ENCODE assay signal across 10 cellular contexts in genomic region chr3:46096781-46097180, GRCh38.
DNase-seq lines count a peak whose midpoint lies in the region; ATAC-seq, FAIRE-seq and TF ChIP-seq lines count a peak whose summit lies in the region.
"Had no signal": no experiment of that assay in that cellular context is flagged by ENCODE, and none has a peak within 500 bp of the region (broad histone marks: within the 10 kb centered on the region; RNA-seq: fewer than 3 reads in every experiment).

No MANE protein-coding gene starts in this region.

- H3K36me3 ChIP-seq in DND-41 (ENCODE audit: insufficient read depth, low read length), result no peaks in the 10 kb centered on the region
- H3K36me3 ChIP-seq in KMS-11 (ENCODE audit: insufficient read depth), result no peaks in the 10 kb centered on the region
- no peaks in the 10 kb centered on the region for H3K36me3 ChIP-seq in GM12878 (ENCODE audit: control insufficient read depth in 2 of 2, insufficient read depth in 2 of 2, low read length in 1 of 2)
- no peaks in the 10 kb centered on the region for H3K36me3 ChIP-seq in gastrocnemius medialis
- H3K36me3 ChIP-seq in right lobe of liver, result no peaks in the 10 kb centered on the region

- H4K20me1 ChIP-seq in DND-41 (ENCODE audit: insufficient read depth, low read length) (no peaks in the 10 kb centered on the region), KMS-11 (ENCODE audit: insufficient read depth) (no peaks in the 10 kb centered on the region), GM12878 (ENCODE audit: control insufficient read depth, insufficient read depth) (no peaks in the 10 kb centered on the region)

- H3K4me2 ChIP-seq in DND-41 (ENCODE audit: insufficient read depth, low read length) (no peak overlapping the region), KMS-11 (peak overlapping the region; percentile 67), GM12878 (ENCODE audit: control insufficient read depth, insufficient read depth) (no peak overlapping the region)

- H3K27me3 ChIP-seq in DND-41 (ENCODE audit: insufficient read depth, low read length, poor library complexity) (no peaks in the 10 kb centered on the region), KMS-11 (ENCODE audit: insufficient read depth, low read depth) (no peaks in the 10 kb centered on the region), GM12878 (replicated peaks in 1 of 2; ENCODE audit: control insufficient read depth in 2 of 2, insufficient read depth in 2 of 2, low read length in 1 of 2) (no peaks in the 10 kb centered on the region), gastrocnemius medialis (no peaks in the 10 kb centered on the region), right lobe of liver (no peaks in the 10 kb centered on the region)

- no peaks in the 10 kb centered on the region for H3K79me2 ChIP-seq in DND-41 (ENCODE audit: insufficient read depth, low read length)
- H3K79me2 ChIP-seq in KMS-11 (ENCODE audit: insufficient read depth, low read depth), result no peaks in the 10 kb centered on the region
- H3K79me2 ChIP-seq in GM12878 (ENCODE audit: control insufficient read depth, insufficient read depth, low read length), result no peaks in the 10 kb centered on the region

- H2AFZ ChIP-seq in DND-41 (ENCODE audit: low read depth, low read length), result no peak overlapping the region
- no peak overlapping the region for H2AFZ ChIP-seq in KMS-11 (ENCODE audit: low read depth)
- H2AFZ ChIP-seq in GM12878 (ENCODE audit: control insufficient read depth, low read depth, low read length), result no peak overlapping the region

- POLR2A ChIA-PET in GM12878 (lab: Charles Lee), result interaction anchor here (0.8 to 3.4 kb wide), 4 partner anchors 8 to 270 kb away, joined by 3 to 18 read pairs (median 6); partner anchors contain the start of gene CCR1

- SMC1A ChIA-PET in GM12878 (lab: Charles Lee; ENCODE audit: uncharacterized antibody, unreplicated experiment), result interaction anchor here (1.3 to 23.6 kb wide), 7 partner anchors 8 to 277 kb away, joined by 3 to 581 read pairs (median 52); partner anchors contain the start of genes CCR1 and CCR5

- RAD21 ChIA-PET in GM12878 (lab: Charles Lee; ENCODE audit: unreplicated experiment), result interaction anchor here (1.5 to 20.1 kb wide), 3 partner anchors 111 to 274 kb away, joined by 4 to 396 read pairs (median 268); partner anchors contain the start of genes CCR1 and CCR5

- no peak for TF ChIP-seq POLR2A in GM12878 (IDR thresholded peaks at IDR 0.05; ENCODE audit: low read depth, low read length)
- no peak for TF ChIP-seq POLR2A in gastrocnemius medialis (IDR thresholded peaks at IDR 0.05)
- TF ChIP-seq POLR2A in right lobe of liver (IDR thresholded peaks at IDR 0.05), result no peak

- TF ChIP-seq RAD21 in GM12878 (IDR thresholded peaks at IDR 0.05; ENCODE audit: insufficient read depth, low read depth, low read length), result no peak

- DNase-seq in DND-41 (no peak), GM12878 (ENCODE audit: low read depth, low spot score) (no peak), gastrocnemius medialis (no peak), right lobe of liver (no peak), CD1c-positive myeloid dendritic cell (ENCODE audit: extremely low spot score) (no peak)
- DNase-seq: activated CD4-positive, alpha-beta T cell treated with anti-CD3 and anti-CD28 coated beads, Interleukin-2, amount 50 U/mL, for 48 hours; NCI-H446 treated with DMSO at 0.1 percent for 48 hours had no signal

- peak overlapping the region; percentile 91 for H3K27ac ChIP-seq in DND-41 (ENCODE audit: low read length)
- H3K27ac ChIP-seq in KMS-11, result peak overlapping the region; percentile 95
- H3K27ac ChIP-seq in GM12878 (ENCODE audit: control insufficient read depth, insufficient read depth), result peak overlapping the region; percentile 94
- peak overlapping the region in 3 of 4 donors; percentile 60 to 70 (median 70) for H3K27ac ChIP-seq in gastrocnemius medialis
- no peak overlapping the region for H3K27ac ChIP-seq in right lobe of liver

- peak overlapping the region; percentile 47 for H3K9ac ChIP-seq in DND-41 (ENCODE audit: low read depth, low read length)
- H3K9ac ChIP-seq in KMS-11, result peak overlapping the region; percentile 53; the same call in 1 of the 2 replicates
- H3K9ac ChIP-seq in GM12878 (ENCODE audit: control insufficient read depth, insufficient read depth, low read length), result no peak overlapping the region

- ATAC-seq in DND-41 (ENCODE audit: insufficient read depth, low read depth) (no peak), GM12878 (no peak), gastrocnemius medialis (no peak), right lobe of liver (no peak), HG03135 (IDR thresholded peaks at IDR 0.05; ENCODE audit: unreplicated experiment) (no peak)
- ATAC-seq: Panc1 had no signal

- no peak for FAIRE-seq in GM12878 (lab: Jason Lieb, UNC)

- no TSS peak for BruUV-seq in GM12878 (replicated peaks; lab: Mats Ljungman, UMichigan)

- CTCF ChIA-PET in GM12878 (lab: Yijun Ruan, JAX), result interaction anchor here (1.2 to 21.8 kb wide), 5 partner anchors 8 to 119 kb away, joined by 4 to 396 read pairs (median 51); partner anchors contain the start of gene CCR1

- WGBS in GM12878 (ENCODE audit: insufficient coverage, insufficient replicate concordance, low lambda C conversion rate, missing lambda C conversion rate), result 64% methylated on average over 5 of the region's 5 CpGs
- 83% methylated on average over 3 of the region's 5 CpGs for WGBS in right lobe of liver (ENCODE audit: insufficient coverage, low coverage, low lambda C conversion rate, missing lambda C conversion rate)

- TF ChIP-seq EP300 in GM12878 (IDR thresholded peaks at IDR 0.05; ENCODE audit: borderline replicate concordance in 1 of 2, control insufficient read depth in 1 of 2, low read depth in 2 of 2, low read length in 2 of 2), result no peak

- peaks cover 70% of the 10 kb centered on the region for H3K4me1 ChIP-seq in DND-41 (ENCODE audit: insufficient read depth, low read length)
- peaks cover 100% of the 10 kb centered on the region for H3K4me1 ChIP-seq in KMS-11 (ENCODE audit: low read depth, poor library complexity, severe bottlenecking)
- H3K4me1 ChIP-seq in GM12878 (ENCODE audit: control insufficient read depth, insufficient read depth, low read length), result peaks cover 75% of the 10 kb centered on the region
- no peaks in the 10 kb centered on the region for H3K4me1 ChIP-seq in gastrocnemius medialis
- H3K4me1 ChIP-seq in right lobe of liver, result no peaks in the 10 kb centered on the region

- in situ Hi-C loops in GM12878 (cut with MboI) (loop anchor here (5.0 kb wide), 1 partner anchor 111 kb away; the partner anchor contains the start of gene CCR1), gastrocnemius medialis (cut with MboI; ENCODE audit: low sequenced_read_pairs in 4 of 4) (loop anchor here in 2 of 4 donors (25.0 kb wide), 2 partner anchors 266 to 334 kb away; partner anchors contain the start of genes CCR2 (in 1 of the 2) and CCR5 (in 1 of the 2))

- no peak overlapping the region for H3K4me3 ChIP-seq in DND-41 (ENCODE audit: low read depth in 1 of 2, low read length in 2 of 2)
- no peak overlapping the region for H3K4me3 ChIP-seq in KMS-11 (IDR thresholded peaks at IDR 0.05; ENCODE audit: insufficient read depth, low read depth, low read length)
- H3K4me3 ChIP-seq in GM12878, result no peak overlapping the region
- H3K4me3 ChIP-seq in gastrocnemius medialis, result no peak overlapping the region
- no peak overlapping the region for H3K4me3 ChIP-seq in right lobe of liver

- TF ChIP-seq CTCF in DND-41 (IDR thresholded peaks at IDR 0.05; ENCODE audit: borderline replicate concordance, extremely low read depth, low read length, poor library complexity, severe bottlenecking) (no peak), KMS-11 (conservative IDR thresholded peaks at IDR 0.05; ENCODE audit: low read depth, low read length) (no peak), GM12878 (IDR thresholded peaks at IDR 0.05 in 2 of 3, conservative IDR thresholded peaks at IDR 0.05 in 1 of 3; ENCODE audit: control insufficient read depth in 2 of 3, extremely low read depth in 1 of 3, insufficient read depth in 1 of 3, low read depth in 3 of 3, low read length in 3 of 3) (no peak), gastrocnemius medialis (IDR thresholded peaks at IDR 0.05 in 4 of 5, conservative IDR thresholded peaks at IDR 0.05 in 1 of 5) (no peak), right lobe of liver (IDR thresholded peaks at IDR 0.05) (no peak)

- intact Hi-C loops in GM12878 (cut with micrococcal nuclease; ENCODE audit: unreplicated experiment), result loop anchor here (10.0 kb wide), 1 partner anchor 438 kb away; no protein-coding TSS in a partner anchor
- intact Hi-C loops in gastrocnemius medialis (cut with DNase I; ENCODE audit: low total_unique reads), result no loop called here
- intact Hi-C loops in right lobe of liver (cut with DNase I), result no loop called here

- no peaks in the 10 kb centered on the region for H3K9me3 ChIP-seq in DND-41 (ENCODE audit: insufficient read depth, low read length, severe bottlenecking)
- peaks cover 14% of the 10 kb centered on the region; the same call in 2 of the 3 replicates for H3K9me3 ChIP-seq in GM12878 (replicated peaks; ENCODE audit: control insufficient read depth, insufficient read depth, low read length)
- H3K9me3 ChIP-seq in gastrocnemius medialis, result no peaks in the 10 kb centered on the region
- no peaks in the 10 kb centered on the region for H3K9me3 ChIP-seq in right lobe of liver

TF ChIP-seq in GM12878, 131 proteins besides CTCF, POLR2A, EP300 and RAD21 (continues in another document):
- no peak for TF ChIP-seq FOXK2 (IDR thresholded peaks at IDR 0.05)
- no peak for TF ChIP-seq POLR2AphosphoS2 (IDR thresholded peaks at IDR 0.05; ENCODE audit: low read depth, low read length)
- no peak for TF ChIP-seq ASH2L (IDR thresholded peaks at IDR 0.05; ENCODE audit: borderline replicate concordance, low read depth)
- no peak for TF ChIP-seq HDAC2 (IDR thresholded peaks at IDR 0.05)
- TF ChIP-seq EGR1 (IDR thresholded peaks at IDR 0.05; ENCODE audit: borderline replicate concordance in 1 of 2, low read depth in 2 of 2, low read length in 2 of 2), result no peak

Comparison
In these comparisons a context has a peak if more than half of its experiments do, and no peak if none do; other contexts are left out.
1. H3K27ac ChIP-seq: peak in DND-41 (single experiment), KMS-11 (single experiment), GM12878 (single experiment) and gastrocnemius medialis (3 of 4); none in right lobe of liver (0 of 3).